In the genomic region with DNA sequence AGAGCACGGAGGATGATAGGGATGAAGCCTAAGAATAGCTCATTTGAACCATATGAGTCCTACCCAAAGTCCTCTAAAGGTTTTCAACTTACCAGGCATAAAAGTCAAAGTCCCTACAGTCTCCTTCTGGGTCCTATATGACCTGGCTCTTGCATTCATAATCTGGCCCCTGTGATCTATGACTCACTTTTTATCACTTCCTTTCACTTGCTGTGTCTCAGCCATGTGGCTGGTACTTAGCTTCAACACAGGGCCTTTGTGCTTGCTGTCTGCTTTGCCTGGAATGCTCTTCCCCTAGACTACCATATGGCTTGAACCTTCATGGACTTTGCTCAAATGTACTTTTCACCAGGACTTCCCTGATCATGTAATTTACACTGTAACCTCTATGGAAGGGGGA, we compare ENCODE assay signal across 15 cellular contexts.
DNase-seq lines count a peak whose midpoint lies in the region; ATAC-seq and TF ChIP-seq lines count a peak whose summit lies in the region.
"Had no signal": no experiment of that assay in that cellular context is flagged by ENCODE, and none has a peak within 500 bp of the region (broad histone marks: within the 10 kb centered on the region; RNA-seq: fewer than 3 reads in every experiment).

No MANE protein-coding gene starts in this region.

- no peak overlapping the region for H4K8ac ChIP-seq in mesendoderm (ENCODE audit: low read depth, low read length)

- H3K56ac ChIP-seq in mesendoderm (ENCODE audit: low read length): no peak overlapping the region

- DNase-seq in HCEC 1CT (peak; percentile 72), OCI-M1 (lab: John Stamatoyannopoulos, UW) (peak; percentile 89), cardiac fibroblast (ENCODE audit: low read depth in 2 of 2) (peak; percentile 19 to 60), mesendoderm (peak; percentile 51), NCI-H510A (lab: John Stamatoyannopoulos, UW) (no peak), GM19238 (ENCODE audit: insufficient read length, low spot score) (no peak), left lobe of liver (ENCODE audit: low spot score) (no peak)
- DNase-seq: activated naive CD4-positive, alpha-beta T cell treated with anti-CD3 and anti-CD28 coated beads, Interleukin-2, amount 50 U/mL, for 16 hours; left ventricle myocardium superior; NCI-H1930; spleen; T-helper 17 cell had no signal

- H3K4me2 ChIP-seq in mesendoderm (ENCODE audit: low read length): no peak overlapping the region
- H3K4me2 ChIP-seq: GM23338 had no signal

- peaks cover 4% of the 10 kb centered on the region for H3K4me1 ChIP-seq in mesendoderm (ENCODE audit: control insufficient read depth, low read depth, low read length)
- H3K4me1 ChIP-seq: spleen had no signal

- H4K5ac ChIP-seq in mesendoderm (ENCODE audit: low read length): no peak overlapping the region

- H3K4ac ChIP-seq in mesendoderm (ENCODE audit: low read depth, low read length): no peak overlapping the region

- ATAC-seq in GM21367 (IDR thresholded peaks at IDR 0.05; ENCODE audit: unreplicated experiment) (no peak), left lobe of liver (no peak)
- ATAC-seq: GM23338, left ventricle myocardium superior, T-helper 17 cell had no signal

- H3K27ac ChIP-seq in mesendoderm (ENCODE audit: low read depth, low read length): no peak overlapping the region
- H3K27ac ChIP-seq: coronary artery, spleen had no signal

- H3K79me2 ChIP-seq in mesendoderm (ENCODE audit: control insufficient read depth, insufficient read depth, low read length): no peaks in the 10 kb centered on the region

- no peak overlapping the region for H2BK5ac ChIP-seq in mesendoderm (ENCODE audit: low read length)

- no peaks in the 10 kb centered on the region for H3K27me3 ChIP-seq in mesendoderm (ENCODE audit: insufficient read depth, low read length, poor library complexity)
- H3K27me3 ChIP-seq: spleen had no signal

- H2BK120ac ChIP-seq in mesendoderm (ENCODE audit: low read depth, low read length): no peak overlapping the region

- H3K23ac ChIP-seq in mesendoderm (ENCODE audit: low read length): no peak overlapping the region

- H2AK5ac ChIP-seq in mesendoderm (ENCODE audit: low read length): no peak overlapping the region

- no peak overlapping the region for H2BK15ac ChIP-seq in mesendoderm (replicated peaks; ENCODE audit: low read depth)

- H3K36me3 ChIP-seq in mesendoderm (ENCODE audit: control insufficient read depth, insufficient read depth, low read length): no peaks in the 10 kb centered on the region
- H3K36me3 ChIP-seq: spleen had no signal

- WGBS in mesendoderm (ENCODE audit: extremely low coverage, insufficient coverage, low lambda C conversion rate): no CpG with 5 or more reads among the region's 1 CpG

- H3K18ac ChIP-seq in mesendoderm (ENCODE audit: low read length): no peak overlapping the region

- no peak overlapping the region for H3K9ac ChIP-seq in mesendoderm (ENCODE audit: low read length)

- no peaks in the 10 kb centered on the region for H3K79me1 ChIP-seq in mesendoderm (ENCODE audit: low read length)

- no peak for TF ChIP-seq CTCF in cardiac fibroblast (IDR thresholded peaks at IDR 0.05; ENCODE audit: low read depth, low read length)

- H3K4me3 ChIP-seq in cardiac fibroblast (replicated peaks in 1 of 2; ENCODE audit: low read depth in 2 of 2, low read length in 2 of 2) (no peak overlapping the region), mesendoderm (ENCODE audit: low read length) (no peak overlapping the region)
- H3K4me3 ChIP-seq: coronary artery, GM23338, spleen had no signal

Comparison
In these comparisons a context has a peak if more than half of its experiments do, and no peak if none do; other contexts are left out.
1. DNase-seq: peak in HCEC 1CT (single experiment), OCI-M1 (single experiment), cardiac fibroblast (2 of 2) and mesendoderm (single experiment); none in NCI-H510A (single experiment), GM19238 (single experiment) and left lobe of liver (single experiment).